Comparison of ENCODE assay signal across 2 cellular contexts in the genomic region with DNA sequence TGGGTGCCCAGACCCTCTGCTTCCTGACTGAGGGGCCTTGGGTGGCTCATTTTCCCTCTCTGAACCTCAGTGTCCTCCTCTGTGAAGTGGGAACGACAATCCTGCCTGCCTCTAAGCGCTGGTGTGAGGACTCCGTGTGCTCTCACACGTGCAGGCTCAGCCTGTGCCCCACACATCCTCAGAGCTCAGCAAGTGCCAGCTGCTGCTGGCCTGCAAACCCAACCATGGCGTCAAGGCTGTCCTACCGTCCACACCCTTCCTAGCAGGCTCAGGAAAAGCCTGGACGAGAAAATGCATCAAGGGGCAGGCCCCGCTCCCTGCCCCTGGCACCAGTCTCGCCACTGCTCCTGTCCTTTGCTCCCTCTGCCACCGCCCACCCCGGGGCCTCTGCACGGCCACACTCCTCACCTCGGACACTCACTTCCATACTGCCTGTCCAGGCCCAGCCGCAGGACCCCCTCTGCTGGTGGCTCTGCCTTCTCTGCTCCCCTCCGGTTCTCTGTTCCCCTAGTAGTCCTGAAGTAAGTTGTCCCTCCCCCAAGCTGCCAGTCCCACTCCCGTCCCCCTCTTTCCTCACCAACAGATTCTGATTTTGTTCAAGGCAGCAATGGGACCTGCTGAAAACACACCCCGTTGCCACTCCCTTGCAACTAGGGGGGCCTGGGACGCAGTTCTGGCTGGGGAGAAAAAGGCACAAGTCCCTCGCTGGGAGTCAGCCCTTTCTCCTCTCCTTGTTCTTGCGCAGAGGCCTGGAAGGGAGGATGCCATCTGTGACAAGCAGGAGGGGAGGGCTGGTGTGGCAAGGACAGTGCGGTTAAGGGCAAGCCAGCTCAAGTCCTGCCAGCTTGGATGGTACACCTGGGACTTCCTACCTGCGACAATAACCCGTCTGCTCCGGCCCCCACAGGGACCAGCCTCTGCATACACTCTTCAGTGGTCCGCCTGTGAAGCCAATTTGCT.
TF ChIP-seq lines count a peak whose summit lies in the region.

No MANE protein-coding gene starts in this region.

TF ChIP-seq in GM12878, 131 proteins besides CTCF, POLR2A, EP300 and RAD21:
- no peak for TF ChIP-seq CUX1 (IDR thresholded peaks at IDR 0.05; ENCODE audit: insufficient replicate concordance, low read depth, low read length)
- no peak for TF ChIP-seq SMAD5 (IDR thresholded peaks at IDR 0.05; ENCODE audit: low read depth)
- no peak for TF ChIP-seq PML (IDR thresholded peaks at IDR 0.05; ENCODE audit: low read length)
- TF ChIP-seq PKNOX1 (IDR thresholded peaks at IDR 0.05), result no peak
- no peak for TF ChIP-seq ZNF384 (IDR thresholded peaks at IDR 0.05; ENCODE audit: borderline replicate concordance, low read depth, low read length)
- TF ChIP-seq, protein P1, sequence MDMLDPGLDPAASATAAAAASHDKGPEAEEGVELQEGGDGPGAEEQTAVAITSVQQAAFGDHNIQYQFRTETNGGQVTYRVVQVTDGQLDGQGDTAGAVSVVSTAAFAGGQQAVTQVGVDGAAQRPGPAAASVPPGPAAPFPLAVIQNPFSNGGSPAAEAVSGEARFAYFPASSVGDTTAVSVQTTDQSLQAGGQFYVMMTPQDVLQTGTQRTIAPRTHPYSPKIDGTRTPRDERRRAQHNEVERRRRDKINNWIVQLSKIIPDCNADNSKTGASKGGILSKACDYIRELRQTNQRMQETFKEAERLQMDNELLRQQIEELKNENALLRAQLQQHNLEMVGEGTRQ (IDR thresholded peaks at IDR 0.05; ENCODE audit: borderline replicate concordance, low read depth, low read length), result no peak
- TF ChIP-seq SMC3 (IDR thresholded peaks at IDR 0.05; ENCODE audit: borderline replicate concordance, low read length), result no peak
- TF ChIP-seq POLR2AphosphoS2 (IDR thresholded peaks at IDR 0.05; ENCODE audit: low read depth, low read length), result no peak
- no peak for TF ChIP-seq RB1 (IDR thresholded peaks at IDR 0.05; ENCODE audit: borderline replicate concordance)
- no peak for TF ChIP-seq BACH1 (IDR thresholded peaks at IDR 0.05; ENCODE audit: borderline replicate concordance)
- TF ChIP-seq SRF (IDR thresholded peaks at IDR 0.05; ENCODE audit: low read depth in 2 of 2, low read length in 2 of 2), result no peak
- TF ChIP-seq MXI1 (IDR thresholded peaks at IDR 0.05; ENCODE audit: low read depth, low read length), result no peak
- TF ChIP-seq ZNF207 (IDR thresholded peaks at IDR 0.05; ENCODE audit: borderline replicate concordance), result no peak
- TF ChIP-seq, protein P2, sequence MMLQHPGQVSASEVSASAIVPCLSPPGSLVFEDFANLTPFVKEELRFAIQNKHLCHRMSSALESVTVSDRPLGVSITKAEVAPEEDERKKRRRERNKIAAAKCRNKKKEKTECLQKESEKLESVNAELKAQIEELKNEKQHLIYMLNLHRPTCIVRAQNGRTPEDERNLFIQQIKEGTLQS (IDR thresholded peaks at IDR 0.05; ENCODE audit: borderline replicate concordance, extremely low read depth, low read depth, low read length), result no peak
- TF ChIP-seq NR2F1 (conservative IDR thresholded peaks at IDR 0.05), result no peak
- TF ChIP-seq, protein P3, sequence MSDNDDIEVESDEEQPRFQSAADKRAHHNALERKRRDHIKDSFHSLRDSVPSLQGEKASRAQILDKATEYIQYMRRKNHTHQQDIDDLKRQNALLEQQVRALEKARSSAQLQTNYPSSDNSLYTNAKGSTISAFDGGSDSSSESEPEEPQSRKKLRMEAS (IDR thresholded peaks at IDR 0.05; ENCODE audit: low read depth, low read length), result no peak
- no peak for TF ChIP-seq RELA (IDR thresholded peaks at IDR 0.05; ENCODE audit: borderline replicate concordance, partially characterized antibody)
- TF ChIP-seq SREBF1 (IDR thresholded peaks at IDR 0.05; ENCODE audit: low read length), result no peak
- no peak for TF ChIP-seq MTA2 (IDR thresholded peaks at IDR 0.05; ENCODE audit: low read depth)
- no peak for TF ChIP-seq FOXK2 (IDR thresholded peaks at IDR 0.05)

TF ChIP-seq in HepG2, 621 proteins besides CTCF, POLR2A, EP300 and RAD21:
- TF ChIP-seq PBX2 (CRISPR knock-in tag; IDR thresholded peaks at IDR 0.05), result no peak
- TF ChIP-seq YY1 (IDR thresholded peaks at IDR 0.05; ENCODE audit: insufficient read depth, insufficient replicate concordance, low read depth, low read length), result peak; percentile 33
- no peak for TF ChIP-seq ARID4A (CRISPR knock-in tag; IDR thresholded peaks at IDR 0.05; ENCODE audit: borderline replicate concordance)
- no peak for TF ChIP-seq POLR2AphosphoS2 (IDR thresholded peaks at IDR 0.05; ENCODE audit: low read depth, low read length)
- no peak for TF ChIP-seq ZNF572 (CRISPR knock-in tag; IDR thresholded peaks at IDR 0.05)
- peak; percentile 79 for TF ChIP-seq AGO2 (optimal IDR thresholded peaks at IDR 0.05; ENCODE audit: low read depth, low read length)
- no peak for TF ChIP-seq DR1 (CRISPR knock-in tag; IDR thresholded peaks at IDR 0.05)
- peak; percentile 20; the same call in 1 of the 2 replicates for TF ChIP-seq HOXA3 (CRISPR knock-in tag; IDR thresholded peaks at IDR 0.05)
- no peak for TF ChIP-seq ZFYVE20 (CRISPR knock-in tag; IDR thresholded peaks at IDR 0.05; ENCODE audit: borderline replicate concordance, low read depth)
- TF ChIP-seq MXD4 (CRISPR knock-in tag; IDR thresholded peaks at IDR 0.05), result no peak
- TF ChIP-seq, protein P4, sequence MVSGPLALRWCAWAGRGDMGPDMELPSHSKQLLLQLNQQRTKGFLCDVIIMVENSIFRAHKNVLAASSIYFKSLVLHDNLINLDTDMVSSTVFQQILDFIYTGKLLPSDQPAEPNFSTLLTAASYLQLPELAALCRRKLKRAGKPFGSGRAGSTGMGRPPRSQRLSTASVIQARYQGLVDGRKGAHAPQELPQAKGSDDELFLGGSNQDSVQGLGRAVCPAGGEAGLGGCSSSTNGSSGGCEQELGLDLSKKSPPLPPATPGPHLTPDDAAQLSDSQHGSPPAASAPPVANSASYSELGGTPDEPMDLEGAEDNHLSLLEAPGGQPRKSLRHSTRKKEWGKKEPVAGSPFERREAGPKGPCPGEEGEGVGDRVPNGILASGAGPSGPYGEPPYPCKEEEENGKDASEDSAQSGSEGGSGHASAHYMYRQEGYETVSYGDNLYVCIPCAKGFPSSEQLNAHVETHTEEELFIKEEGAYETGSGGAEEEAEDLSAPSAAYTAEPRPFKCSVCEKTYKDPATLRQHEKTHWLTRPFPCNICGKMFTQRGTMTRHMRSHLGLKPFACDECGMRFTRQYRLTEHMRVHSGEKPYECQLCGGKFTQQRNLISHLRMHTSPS (CRISPR knock-in tag; IDR thresholded peaks at IDR 0.05; ENCODE audit: low read depth), result peak; percentile 53; the same call in 1 of the 2 replicates
- 0 out of 2 replicates have a peak, but pooled peaks have one; percentile 23 for TF ChIP-seq SP2 (CRISPR knock-in tag; IDR thresholded peaks at IDR 0.05)
- TF ChIP-seq SALL1 (CRISPR knock-in tag; IDR thresholded peaks at IDR 0.05), result 0 out of 2 replicates have a peak, but pooled peaks have one; percentile 12
- TF ChIP-seq HNRNPLL (IDR thresholded peaks at IDR 0.05; ENCODE audit: low read depth, low read length, poor library complexity, severe bottlenecking), result peak; percentile 18
- peak; percentile 95 for TF ChIP-seq HNRNPL (IDR thresholded peaks at IDR 0.05; ENCODE audit: low read depth, low read length)
- TF ChIP-seq STAG1 (CRISPR knock-in tag; IDR thresholded peaks at IDR 0.05), result peak; percentile 53
- no peak for TF ChIP-seq ZNF598 (CRISPR knock-in tag; IDR thresholded peaks at IDR 0.05; ENCODE audit: borderline replicate concordance)
- TF ChIP-seq, protein P5, sequence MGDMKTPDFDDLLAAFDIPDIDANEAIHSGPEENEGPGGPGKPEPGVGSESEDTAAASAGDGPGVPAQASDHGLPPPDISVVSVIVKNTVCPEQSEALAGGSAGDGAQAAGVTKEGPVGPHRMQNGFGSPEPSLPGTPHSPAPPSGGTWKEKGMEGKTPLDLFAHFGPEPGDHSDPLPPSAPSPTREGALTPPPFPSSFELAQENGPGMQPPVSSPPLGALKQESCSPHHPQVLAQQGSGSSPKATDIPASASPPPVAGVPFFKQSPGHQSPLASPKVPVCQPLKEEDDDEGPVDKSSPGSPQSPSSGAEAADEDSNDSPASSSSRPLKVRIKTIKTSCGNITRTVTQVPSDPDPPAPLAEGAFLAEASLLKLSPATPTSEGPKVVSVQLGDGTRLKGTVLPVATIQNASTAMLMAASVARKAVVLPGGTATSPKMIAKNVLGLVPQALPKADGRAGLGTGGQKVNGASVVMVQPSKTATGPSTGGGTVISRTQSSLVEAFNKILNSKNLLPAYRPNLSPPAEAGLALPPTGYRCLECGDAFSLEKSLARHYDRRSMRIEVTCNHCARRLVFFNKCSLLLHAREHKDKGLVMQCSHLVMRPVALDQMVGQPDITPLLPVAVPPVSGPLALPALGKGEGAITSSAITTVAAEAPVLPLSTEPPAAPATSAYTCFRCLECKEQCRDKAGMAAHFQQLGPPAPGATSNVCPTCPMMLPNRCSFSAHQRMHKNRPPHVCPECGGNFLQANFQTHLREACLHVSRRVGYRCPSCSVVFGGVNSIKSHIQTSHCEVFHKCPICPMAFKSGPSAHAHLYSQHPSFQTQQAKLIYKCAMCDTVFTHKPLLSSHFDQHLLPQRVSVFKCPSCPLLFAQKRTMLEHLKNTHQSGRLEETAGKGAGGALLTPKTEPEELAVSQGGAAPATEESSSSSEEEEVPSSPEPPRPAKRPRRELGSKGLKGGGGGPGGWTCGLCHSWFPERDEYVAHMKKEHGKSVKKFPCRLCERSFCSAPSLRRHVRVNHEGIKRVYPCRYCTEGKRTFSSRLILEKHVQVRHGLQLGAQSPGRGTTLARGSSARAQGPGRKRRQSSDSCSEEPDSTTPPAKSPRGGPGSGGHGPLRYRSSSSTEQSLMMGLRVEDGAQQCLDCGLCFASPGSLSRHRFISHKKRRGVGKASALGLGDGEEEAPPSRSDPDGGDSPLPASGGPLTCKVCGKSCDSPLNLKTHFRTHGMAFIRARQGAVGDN (CRISPR knock-in tag; IDR thresholded peaks at IDR 0.05), result peak; percentile 59
- TF ChIP-seq ZNF768 (CRISPR knock-in tag; IDR thresholded peaks at IDR 0.05), result peak; percentile 13; the same call in 1 of the 2 replicates
- TF ChIP-seq, protein P6, sequence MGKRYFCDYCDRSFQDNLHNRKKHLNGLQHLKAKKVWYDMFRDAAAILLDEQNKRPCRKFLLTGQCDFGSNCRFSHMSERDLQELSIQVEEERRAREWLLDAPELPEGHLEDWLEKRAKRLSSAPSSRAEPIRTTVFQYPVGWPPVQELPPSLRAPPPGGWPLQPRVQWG (CRISPR knock-in tag; IDR thresholded peaks at IDR 0.05; ENCODE audit: borderline replicate concordance, low read depth), result no peak
- 0 out of 2 replicates have a peak, but pooled peaks have one; percentile 53 for TF ChIP-seq ZNF839 (CRISPR knock-in tag; IDR thresholded peaks at IDR 0.05; ENCODE audit: borderline replicate concordance)
